ENCODE assay signal across 8 cellular contexts in the genomic region with DNA sequence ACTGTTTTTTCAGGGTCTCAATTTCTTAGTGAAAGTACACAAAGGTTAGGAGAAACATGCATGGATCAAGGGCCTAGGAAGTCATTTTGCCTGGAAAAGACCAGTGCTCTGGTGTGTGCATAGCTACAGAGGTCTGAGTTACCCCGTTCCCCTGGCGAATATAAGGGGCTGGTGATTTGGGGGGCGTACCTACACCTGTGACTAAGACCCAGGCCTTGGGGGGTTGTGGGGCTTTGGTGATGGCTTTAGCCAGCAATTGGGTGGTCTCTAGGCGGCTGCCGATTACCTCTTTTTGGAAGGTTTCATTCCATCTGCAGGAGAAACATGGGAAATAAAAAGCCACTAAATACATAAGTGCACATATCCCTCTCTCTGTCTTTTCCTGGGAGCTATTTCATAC. TPM values are rescaled to one million over a fixed set of nuclear protein-coding genes. Genes with fewer than 3 reads are reported as not detected.
DNase-seq lines count a peak whose midpoint lies in the region; ATAC-seq and TF ChIP-seq lines count a peak whose summit lies in the region.

No MANE protein-coding gene starts in this region.

- no peaks in the 10 kb centered on the region for H4K20me1 ChIP-seq in fibroblast of lung (ENCODE audit: control insufficient read depth, extremely low read depth, insufficient read depth, low read length)

- no peaks in the 10 kb centered on the region for H3K27me3 Mint-ChIP-seq in T-helper 17 cell

- H3K9me3 ChIP-seq in T-helper 17 cell (ENCODE audit: control insufficient read depth, low read length, poor library complexity, severe bottlenecking) (no peaks in the 10 kb centered on the region), fibroblast of lung (ENCODE audit: control insufficient read depth, insufficient read depth, low read depth, low read length) (no peaks in the 10 kb centered on the region)

- peaks cover 37% of the 10 kb centered on the region for H3K4me1 Mint-ChIP-seq in T-helper 17 cell

- peaks cover 3% of the 10 kb centered on the region for H3K36me3 Mint-ChIP-seq in T-helper 17 cell (ENCODE audit: low read depth)

- H3K9ac ChIP-seq in fibroblast of lung (ENCODE audit: insufficient read depth, low read length), result no peak overlapping the region

- peak overlapping the region; percentile 100 for H3K27ac ChIP-seq in fibroblast of lung (ENCODE audit: insufficient read depth, low read length)

- H2AFZ ChIP-seq in fibroblast of lung (ENCODE audit: low read length), result no peak overlapping the region

- H3K4me1 ChIP-seq in fibroblast of lung (ENCODE audit: control insufficient read depth, extremely low read depth, insufficient read depth, low read length), result peaks cover under 1% of the 10 kb centered on the region

- TF ChIP-seq CTCF in GM13976 (IDR thresholded peaks at IDR 0.05; ENCODE audit: borderline replicate concordance, control extremely low read depth, extremely low read depth, insufficient read depth, missing control alignments) (no peak), fibroblast of lung (conservative IDR thresholded peaks at IDR 0.05 in 1 of 2, IDR thresholded peaks at IDR 0.05 in 1 of 2; ENCODE audit: low read depth in 1 of 2, low read length in 2 of 2) (no peak), GM20000 (IDR thresholded peaks at IDR 0.05; ENCODE audit: extremely low read depth, missing control alignments) (no peak)

- H3K4me3 ChIP-seq in fibroblast of lung (replicated peaks in 1 of 4; ENCODE audit: control extremely low read depth in 1 of 4, insufficient read depth in 1 of 4, low read depth in 3 of 4, low read length in 4 of 4), result peak overlapping the region; percentile 48 to 99 (median 74)
- H3K4me3 ChIP-seq in skeletal muscle cell (ENCODE audit: low read depth, low read length), result peak overlapping the region; percentile 83

- no peaks in the 10 kb centered on the region for H3K27me3 ChIP-seq in fibroblast of lung (ENCODE audit: control insufficient read depth, insufficient read depth, low read length)

- peak overlapping the region; percentile 97 for H3K4me2 ChIP-seq in fibroblast of lung (ENCODE audit: extremely low read depth, insufficient read depth, low read length)

- H3K4me3 Mint-ChIP-seq in T-helper 17 cell, result peak overlapping the region; percentile 99

- H3K36me3 ChIP-seq in fibroblast of lung (ENCODE audit: control insufficient read depth, insufficient read depth, low read length), result peaks cover 25% of the 10 kb centered on the region

- peak; percentile 12 for DNase-seq in GM13976 (ENCODE audit: low spot score)
- DNase-seq in T-helper 17 cell, result no peak
- DNase-seq in fibroblast of lung (ENCODE audit: low read depth in 2 of 2), result no peak
- no peak for DNase-seq in skeletal muscle cell (ENCODE audit: low read depth)
- DNase-seq in kidney tubule cell (ENCODE audit: low spot score), result no peak
- no peak for DNase-seq in GM20000 (ENCODE audit: low spot score)

- ATAC-seq in T-helper 17 cell, result no peak
- ATAC-seq in HG02678 (IDR thresholded peaks at IDR 0.05; ENCODE audit: unreplicated experiment), result no peak
- ATAC-seq in HG03354 (IDR thresholded peaks at IDR 0.05; ENCODE audit: poor library complexity, severe bottlenecking, unreplicated experiment), result no peak

- in situ Hi-C loops in GM13976 (cut with MboI; ENCODE audit: low sequenced_read_pairs, unreplicated experiment), result no loop called here

- peak overlapping the region; percentile 98 for H3K27ac Mint-ChIP-seq in T-helper 17 cell

- H3K79me2 ChIP-seq in fibroblast of lung (ENCODE audit: control insufficient read depth, insufficient read depth, low read length), result peaks cover 9% of the 10 kb centered on the region

RNA-seq across cellular contexts. Expression of gene SDR39U1, which starts 1.1 kb away (rescaled TPM):
- total RNA-seq in T-helper 17 cell, result 10 to 100 TPM; 64.3 to 82.6 TPM
- 8.7 and 9.9 TPM in 2 replicates for total RNA-seq in fibroblast of lung
- 24.7 and 31.9 TPM in 2 replicates for polyA plus RNA-seq in fibroblast of lung
- polyA plus RNA-seq in fibroblast of lung (2012), result 25.2 and 37.5 TPM in 2 replicates
- 7.0 and 17.0 TPM in 2 replicates for polyA minus RNA-seq in fibroblast of lung (ENCODE audit: low replicate concordance)

RNA-seq across cellular contexts. Expression of gene KHNYN, which starts 11.7 kb away (rescaled TPM):
- total RNA-seq in T-helper 17 cell (100 to 1,000 TPM; 118 to 128 TPM), fibroblast of lung (55.2 and 61.1 TPM in 2 replicates)
- 12.2 and 14.6 TPM in 2 replicates for polyA plus RNA-seq in fibroblast of lung
- 23.3 and 23.5 TPM in 2 replicates for polyA plus RNA-seq in fibroblast of lung (2012)
- 27.4 and 33.6 TPM in 2 replicates for polyA minus RNA-seq in fibroblast of lung (ENCODE audit: low replicate concordance)

RNA-seq across cellular contexts. Expression of gene CBLN3, which starts 12.0 kb away (rescaled TPM):
- total RNA-seq in T-helper 17 cell (1 to 10 TPM; 4.2 to 6.0 TPM), fibroblast of lung (2.6 and 5.3 TPM in 2 replicates)
- polyA plus RNA-seq in fibroblast of lung, result 2.6 and 2.7 TPM in 2 replicates
- polyA plus RNA-seq in fibroblast of lung (2012), result 3.2 and 4.9 TPM in 2 replicates
- polyA minus RNA-seq in fibroblast of lung (ENCODE audit: low replicate concordance), result 1.6 and 11.8 TPM in 2 replicates

RNA-seq across cellular contexts. Expression of gene NYNRIN, which starts 42.7 kb away (rescaled TPM):
- total RNA-seq in T-helper 17 cell (under 1 TPM in 1 of 2 donors, not detected in 1; 0.22 TPM), fibroblast of lung (8.2 and 16.2 TPM in 2 replicates)
- 7.2 and 7.7 TPM in 2 replicates for polyA plus RNA-seq in fibroblast of lung
- 7.5 and 10.6 TPM in 2 replicates for polyA plus RNA-seq in fibroblast of lung (2012)
- polyA minus RNA-seq in fibroblast of lung (ENCODE audit: low replicate concordance), result 33.7 and 51.2 TPM in 2 replicates
